Comparison of ENCODE assay signal across 8 cellular contexts in the genomic region with DNA sequence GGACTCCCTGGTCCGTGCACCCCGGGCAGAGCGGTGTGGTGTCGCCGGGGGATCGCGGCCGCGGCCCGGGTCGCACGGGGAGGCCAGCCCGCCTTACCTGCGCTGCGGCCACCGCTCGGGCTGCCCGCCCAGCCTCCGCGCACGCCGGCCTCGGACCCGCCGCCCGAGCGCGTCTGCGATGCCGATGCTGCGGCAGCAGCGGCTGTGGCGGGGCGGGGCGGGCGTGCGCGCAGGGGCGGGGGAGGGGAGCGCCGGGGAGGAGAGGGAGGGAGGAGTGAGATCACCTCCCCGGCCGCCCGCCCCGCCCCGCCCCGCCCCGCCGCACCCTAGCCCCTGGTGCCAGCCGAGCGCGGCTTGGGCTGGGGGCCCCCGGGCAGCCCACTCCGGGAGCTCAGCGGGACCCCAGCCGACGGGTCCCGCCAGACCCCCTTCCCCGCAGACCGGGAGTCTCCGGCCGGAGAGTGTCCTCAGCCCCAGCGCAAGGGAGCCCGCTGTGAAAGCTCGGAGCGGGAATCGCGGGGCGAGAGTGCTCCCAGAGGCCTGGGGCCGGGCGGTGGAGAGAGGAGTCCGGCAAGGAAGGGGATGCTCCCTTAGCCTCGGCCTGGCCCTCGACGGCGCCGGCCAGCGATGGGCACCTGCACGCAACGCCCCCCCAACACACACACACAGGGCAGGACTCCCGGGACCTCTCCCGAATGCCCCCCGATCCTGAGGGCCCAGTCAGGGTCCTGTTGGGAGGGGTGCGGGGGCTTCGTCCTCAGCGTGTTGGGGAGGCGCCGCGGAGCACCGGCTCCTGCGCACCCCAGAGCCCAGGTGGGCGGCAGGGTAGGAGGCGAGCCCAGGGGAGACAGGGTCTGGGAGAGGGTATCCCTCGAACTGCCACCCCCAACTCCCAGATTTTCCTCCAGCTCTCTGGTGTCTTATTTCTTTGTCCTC. TPM values are rescaled to one million over a fixed set of nuclear protein-coding genes. Genes with fewer than 3 reads are reported as not detected.
A peak's percentile ranks its signal among the peaks of the same experiment; 100 is the strongest.
DNase-seq lines count a peak whose midpoint lies in the region; ATAC-seq and TF ChIP-seq lines count a peak whose summit lies in the region.

A gene with protein sequence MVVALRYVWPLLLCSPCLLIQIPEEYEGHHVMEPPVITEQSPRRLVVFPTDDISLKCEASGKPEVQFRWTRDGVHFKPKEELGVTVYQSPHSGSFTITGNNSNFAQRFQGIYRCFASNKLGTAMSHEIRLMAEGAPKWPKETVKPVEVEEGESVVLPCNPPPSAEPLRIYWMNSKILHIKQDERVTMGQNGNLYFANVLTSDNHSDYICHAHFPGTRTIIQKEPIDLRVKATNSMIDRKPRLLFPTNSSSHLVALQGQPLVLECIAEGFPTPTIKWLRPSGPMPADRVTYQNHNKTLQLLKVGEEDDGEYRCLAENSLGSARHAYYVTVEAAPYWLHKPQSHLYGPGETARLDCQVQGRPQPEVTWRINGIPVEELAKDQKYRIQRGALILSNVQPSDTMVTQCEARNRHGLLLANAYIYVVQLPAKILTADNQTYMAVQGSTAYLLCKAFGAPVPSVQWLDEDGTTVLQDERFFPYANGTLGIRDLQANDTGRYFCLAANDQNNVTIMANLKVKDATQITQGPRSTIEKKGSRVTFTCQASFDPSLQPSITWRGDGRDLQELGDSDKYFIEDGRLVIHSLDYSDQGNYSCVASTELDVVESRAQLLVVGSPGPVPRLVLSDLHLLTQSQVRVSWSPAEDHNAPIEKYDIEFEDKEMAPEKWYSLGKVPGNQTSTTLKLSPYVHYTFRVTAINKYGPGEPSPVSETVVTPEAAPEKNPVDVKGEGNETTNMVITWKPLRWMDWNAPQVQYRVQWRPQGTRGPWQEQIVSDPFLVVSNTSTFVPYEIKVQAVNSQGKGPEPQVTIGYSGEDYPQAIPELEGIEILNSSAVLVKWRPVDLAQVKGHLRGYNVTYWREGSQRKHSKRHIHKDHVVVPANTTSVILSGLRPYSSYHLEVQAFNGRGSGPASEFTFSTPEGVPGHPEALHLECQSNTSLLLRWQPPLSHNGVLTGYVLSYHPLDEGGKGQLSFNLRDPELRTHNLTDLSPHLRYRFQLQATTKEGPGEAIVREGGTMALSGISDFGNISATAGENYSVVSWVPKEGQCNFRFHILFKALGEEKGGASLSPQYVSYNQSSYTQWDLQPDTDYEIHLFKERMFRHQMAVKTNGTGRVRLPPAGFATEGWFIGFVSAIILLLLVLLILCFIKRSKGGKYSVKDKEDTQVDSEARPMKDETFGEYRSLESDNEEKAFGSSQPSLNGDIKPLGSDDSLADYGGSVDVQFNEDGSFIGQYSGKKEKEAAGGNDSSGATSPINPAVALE (minus strand): TSS at position 206 of the 936 bp plus-strand sequence. CDS start 10,337 bp downstream, outside the sequence.

- H3K4me3 Mint-ChIP-seq in activated B cell treated with CpG ODN at 0.5 μM for 24 hours: peak within 1 kb of the TSS; percentile 65

- peaks cover 29% of the 10 kb centered on the region for H3K4me1 Mint-ChIP-seq in activated B cell treated with CpG ODN at 0.5 μM for 24 hours

- no peaks in the 10 kb centered on the region for H3K9me3 Mint-ChIP-seq in activated B cell treated with CpG ODN at 0.5 μM for 24 hours

- no peaks in the 10 kb centered on the region for H3K36me3 ChIP-seq in stomach
- H3K36me3 ChIP-seq in MG63: no peaks in the 10 kb centered on the region
- H3K36me3 ChIP-seq in brain microvascular endothelial cell (replicated peaks): no peaks in the 10 kb centered on the region

- POLR2A ChIA-PET in activated B cell treated with CpG ODN at 0.5 μM for 24 hours (lab: Charles Lee): interaction anchor here (0.7 to 1.5 kb wide), 2 partner anchors 12 to 14 kb away, joined by 4 to 5 read pairs; no protein-coding TSS in a partner anchor

- H3K27me3 ChIP-seq in stomach: peaks cover 31 to 79% (median 70%) of the 10 kb centered on the region in 3 donors
- peaks cover 6% of the 10 kb centered on the region; the same call in 1 of the 2 replicates for H3K27me3 ChIP-seq in MG63
- H3K27me3 ChIP-seq in brain microvascular endothelial cell (replicated peaks): peaks cover 12% of the 10 kb centered on the region

- ATAC-seq in activated B cell treated with CpG ODN at 0.5 μM for 24 hours (ENCODE audit: low read depth) (peak; percentile 20), left ventricle myocardium superior (peak; percentile 24)

- in situ Hi-C loops in brain microvascular endothelial cell (cut with HindIII; ENCODE audit: low pct_ligation_motif_present, low sequenced_read_pairs): no loop called here

- H3K36me3 Mint-ChIP-seq in activated B cell treated with CpG ODN at 0.5 μM for 24 hours (ENCODE audit: low read depth): no peaks in the 10 kb centered on the region

- H3K4me1 ChIP-seq in stomach: peaks cover 0 to 13% (median 9%) of the 10 kb centered on the region in 4 donors

- TF ChIP-seq CTCF in activated B cell treated with CpG ODN at 0.5 μM for 24 hours (IDR thresholded peaks at IDR 0.05) (no peak), stomach (IDR thresholded peaks at IDR 0.05) (no peak), brain microvascular endothelial cell (IDR thresholded peaks at IDR 0.05; ENCODE audit: low read depth, low read length, missing control alignments) (no peak)

- H3K27ac Mint-ChIP-seq in activated B cell treated with CpG ODN at 0.5 μM for 24 hours: peak within 1 kb of the TSS; percentile 35

- 1 to 22% (median 10%) methylated on average over 19 to 74 of the region's 94 CpGs; no CpG with 5 or more reads in 1 of the 5 donors for WGBS in stomach, 5 donors

- H3K27me3 Mint-ChIP-seq in activated B cell treated with CpG ODN at 0.5 μM for 24 hours: no peaks in the 10 kb centered on the region

- intact Hi-C loops in activated B cell treated with CpG ODN at 0.5 μM for 24 hours (cut with micrococcal nuclease) (loop anchor here (5.0 kb wide), 1 partner anchor 61 kb away; no protein-coding TSS in a partner anchor), left ventricle myocardium superior (cut with micrococcal nuclease) (no loop called here), stomach (cut with DNase I; ENCODE audit: low total_unique reads) (no loop called here)

- no peak for TF ChIP-seq POLR2A in stomach (IDR thresholded peaks at IDR 0.05)

- peaks cover 0 to 8% (median 0%) of the 10 kb centered on the region in 4 donors for H3K9me3 ChIP-seq in stomach
- H3K9me3 ChIP-seq in MG63: no peaks in the 10 kb centered on the region

- CTCF ChIA-PET in activated B cell treated with CpG ODN at 0.5 μM for 24 hours (lab: Charles Lee): no interaction called here

- no peak for TF ChIP-seq EP300 in stomach (IDR thresholded peaks at IDR 0.05)

- H3K27ac ChIP-seq in stomach (no peak within 1 kb of the TSS), brain microvascular endothelial cell (no peak within 1 kb of the TSS)

- peak within 1 kb of the TSS; percentile 15 to 33 (median 24) for H3K4me3 ChIP-seq in stomach
- no peak within 1 kb of the TSS for H3K4me3 ChIP-seq in MG63
- no peak within 1 kb of the TSS for H3K4me3 ChIP-seq in brain microvascular endothelial cell (ENCODE audit: low read depth, low read length)

- DNase-seq in activated T-cell treated with anti-CD3 and anti-CD28 coated beads for 1 hour (ENCODE audit: low read depth) (peak; percentile 13), activated B cell treated with CpG ODN at 0.5 μM for 24 hours (no peak), left ventricle myocardium superior (no peak), stomach (no peak), MG63 (no peak), brain microvascular endothelial cell (no peak), retina (no peak)
- no peak for DNase-seq in activated T-cell treated with anti-CD3 and anti-CD28 coated beads, Interleukin-2, amount 50 U/mL, for 1 hour

RNA-seq across cellular contexts. Expression of the gene that starts here (rescaled TPM):
- total RNA-seq in activated B cell treated with CpG ODN at 0.5 μM for 24 hours (7.3 and 11.0 TPM in 2 replicates), left ventricle myocardium superior (4.8 TPM), stomach (10 to 100 TPM in 1 of 5 donors, 1 to 10 TPM in 3, under 1 TPM in 1; under 0.01 to 19.1 (median 2.8) TPM)
- 1 to 10 TPM in 1 of 3 donors, under 1 TPM in 2; 0.62 to 3.1 (median 0.76) TPM for polyA plus RNA-seq in stomach
- 0.30 TPM in 1 of 2 replicates, not detected in the other for total RNA-seq in MG63 (2014; rRNA removed; shearing (Covaris generic); ENCODE audit: low replicate concordance)

Comparison
In these comparisons a context has a peak if more than half of its experiments do, and no peak if none do; other contexts are left out.
1. H3K4me3 ChIP-seq: peak in stomach (4 of 4); none in MG63 (single experiment) and brain microvascular endothelial cell (single experiment).